In the genomic region with DNA sequence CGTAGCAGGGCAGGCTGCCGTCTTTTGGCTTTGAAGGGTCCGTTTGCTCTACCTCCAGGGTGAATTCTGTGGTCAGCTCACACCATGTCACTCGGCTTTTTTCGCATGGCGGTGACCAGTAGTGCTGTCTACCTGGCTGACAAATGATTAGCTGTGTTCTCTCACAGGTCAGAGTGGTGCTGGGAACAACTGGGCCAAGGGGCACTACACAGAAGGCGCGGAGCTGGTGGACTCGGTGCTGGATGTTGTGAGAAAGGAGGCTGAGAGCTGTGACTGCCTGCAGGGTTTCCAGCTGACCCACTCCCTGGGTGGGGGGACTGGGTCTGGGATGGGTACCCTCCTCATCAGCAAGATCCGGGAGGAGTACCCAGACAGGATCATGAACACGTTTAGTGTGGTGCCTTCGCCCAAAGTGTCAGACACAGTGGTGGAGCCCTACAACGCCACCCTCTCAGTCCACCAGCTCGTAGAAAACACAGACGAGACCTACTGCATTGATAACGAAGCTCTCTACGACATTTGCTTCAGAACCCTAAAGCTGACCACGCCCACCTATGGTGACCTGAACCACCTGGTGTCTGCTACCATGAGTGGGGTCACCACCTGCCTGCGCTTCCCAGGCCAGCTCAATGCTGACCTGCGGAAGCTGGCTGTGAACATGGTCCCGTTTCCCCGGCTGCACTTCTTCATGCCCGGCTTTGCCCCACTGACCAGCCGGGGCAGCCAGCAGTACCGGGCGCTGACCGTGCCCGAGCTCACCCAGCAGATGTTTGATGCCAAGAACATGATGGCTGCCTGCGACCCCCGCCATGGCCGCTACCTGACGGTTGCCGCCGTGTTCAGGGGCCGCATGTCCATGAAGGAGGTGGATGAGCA, we compare ENCODE assay signal across 7 cellular contexts. TPM values are rescaled to one million over a fixed set of nuclear protein-coding genes. Genes with fewer than 3 reads are reported as not detected.
DNase-seq lines count a peak whose midpoint lies in the region; ATAC-seq and TF ChIP-seq lines count a peak whose summit lies in the region.

No MANE protein-coding gene starts in this region.

- H3K4me1 ChIP-seq in HUES6 (ENCODE audit: control insufficient read depth, insufficient read depth, low read length) (peaks cover 40% of the 10 kb centered on the region), iPS-20b (ENCODE audit: insufficient read depth, low read length) (peaks cover 5% of the 10 kb centered on the region), stomach smooth muscle (ENCODE audit: control insufficient read depth, insufficient read depth, low read length) (peaks cover 37% of the 10 kb centered on the region)

- CTCF ChIA-PET in GM10248 (lab: Yijun Ruan, JAX) = interaction anchor here (0.8 to 2.5 kb wide), 6 partner anchors 11 to 127 kb away, joined by 3 to 10 read pairs (median 3); partner anchors contain the start of genes NELFB and RNF224

- peaks cover 21% of the 10 kb centered on the region for H3K36me3 ChIP-seq in HUES6 (ENCODE audit: control insufficient read depth, insufficient read depth, low read length)
- H3K36me3 ChIP-seq in iPS-20b (ENCODE audit: insufficient read depth, low read depth, low read length) = peaks cover 21% of the 10 kb centered on the region
- peaks cover 10 to 16% of the 10 kb centered on the region in 2 donors for H3K36me3 ChIP-seq in stomach smooth muscle (ENCODE audit: control insufficient read depth in 2 of 2, insufficient read depth in 2 of 2, low read length in 2 of 2)

- DNase-seq in activated naive CD4-positive, alpha-beta T cell treated with anti-CD3 and anti-CD28 coated beads, Interleukin-2, amount 50 U/mL, for 72 hours (ENCODE audit: low spot score in 2 of 2) = no peak
- DNase-seq in GM10248 (ENCODE audit: extremely low spot score) = no peak
- no peak for DNase-seq in NCI-H1105 treated with DMSO at 0.1 percent for 48 hours (lab: John Stamatoyannopoulos, UW)

- H3K27ac Mint-ChIP-seq in activated naive CD4-positive, alpha-beta T cell treated with anti-CD3 and anti-CD28 coated beads, Interleukin-2, amount 50 U/mL, for 72 hours = peak overlapping the region; percentile 82 to 97

- no peak for TF ChIP-seq CTCF in GM10248 (IDR thresholded peaks at IDR 0.05; ENCODE audit: control extremely low read depth, extremely low read depth, low read depth, missing control alignments)

- ATAC-seq in activated naive CD4-positive, alpha-beta T cell treated with anti-CD3 and anti-CD28 coated beads, Interleukin-2, amount 50 U/mL, for 72 hours = no peak
- no peak for ATAC-seq in HG02763 (IDR thresholded peaks at IDR 0.05; ENCODE audit: unreplicated experiment)

- H3K4me3 ChIP-seq in HUES6 (ENCODE audit: low read depth, low read length) (peak overlapping the region; percentile 72), iPS-20b (ENCODE audit: low read length) (peak overlapping the region; percentile 79), stomach smooth muscle (ENCODE audit: low read length in 2 of 2) (peak overlapping the region; percentile 79 to 84)

- H3K27me3 ChIP-seq in HUES6 (ENCODE audit: control insufficient read depth, insufficient read depth, low read length) = no peaks in the 10 kb centered on the region
- H3K27me3 ChIP-seq in iPS-20b (ENCODE audit: insufficient read depth, low read length) = no peaks in the 10 kb centered on the region
- H3K27me3 ChIP-seq in stomach smooth muscle (ENCODE audit: control insufficient read depth in 1 of 2, insufficient read depth in 2 of 2, low read length in 2 of 2) = no peaks in the 10 kb centered on the region

- no peaks in the 10 kb centered on the region for H3K9me3 ChIP-seq in HUES6 (ENCODE audit: control insufficient read depth, insufficient read depth, low read depth, low read length)
- H3K9me3 ChIP-seq in iPS-20b (ENCODE audit: insufficient read depth, low read depth, low read length) = no peaks in the 10 kb centered on the region
- H3K9me3 ChIP-seq in stomach smooth muscle (ENCODE audit: control insufficient read depth in 2 of 2, low read length in 2 of 2) = no peaks in the 10 kb centered on the region

- no peaks in the 10 kb centered on the region for H3K9me3 Mint-ChIP-seq in activated naive CD4-positive, alpha-beta T cell treated with anti-CD3 and anti-CD28 coated beads, Interleukin-2, amount 50 U/mL, for 72 hours

- peaks cover 15 to 18% of the 10 kb centered on the region in 2 donors for H3K36me3 Mint-ChIP-seq in activated naive CD4-positive, alpha-beta T cell treated with anti-CD3 and anti-CD28 coated beads, Interleukin-2, amount 50 U/mL, for 72 hours

- POLR2A ChIA-PET in GM10248 (lab: Yijun Ruan, JAX) = interaction anchor here (0.5 to 6.8 kb wide), 19 partner anchors 11 to 437 kb away, joined by 3 to 124 read pairs (median 4); partner anchors contain the start of genes MAN1B1, NDOR1, NELFB and NRARP

- H3K9ac ChIP-seq in HUES6 (ENCODE audit: low read length) = peak overlapping the region; percentile 74
- peak overlapping the region; percentile 71; the same call in 1 of the 2 replicates for H3K9ac ChIP-seq in iPS-20b (ENCODE audit: low read depth, low read length)
- H3K9ac ChIP-seq in stomach smooth muscle (ENCODE audit: low read length in 2 of 2) = peak overlapping the region; percentile 68 to 75

- H3K27ac ChIP-seq in HUES6 (ENCODE audit: low read depth, low read length) = no peak overlapping the region
- H3K27ac ChIP-seq in iPS-20b (ENCODE audit: low read length) = no peak overlapping the region
- H3K27ac ChIP-seq in stomach smooth muscle (ENCODE audit: low read length) = peak overlapping the region; percentile 75

RNA-seq across cellular contexts. Expression of gene TUBB4B, which starts 1.5 kb away (rescaled TPM):
- total RNA-seq in activated naive CD4-positive, alpha-beta T cell treated with anti-CD3 and anti-CD28 coated beads, Interleukin-2, amount 50 U/mL, for 72 hours = 100 to 1,000 TPM; 277 to 307 TPM

RNA-seq across cellular contexts. Expression of gene STPG3, which starts 8.5 kb away (rescaled TPM):
- total RNA-seq in activated naive CD4-positive, alpha-beta T cell treated with anti-CD3 and anti-CD28 coated beads, Interleukin-2, amount 50 U/mL, for 72 hours = not detected

RNA-seq across cellular contexts. Expression of gene SLC34A3, which starts 11.9 kb away (rescaled TPM):
- under 1 TPM in 1 of 2 donors, not detected in 1; 0.12 TPM for total RNA-seq in activated naive CD4-positive, alpha-beta T cell treated with anti-CD3 and anti-CD28 coated beads, Interleukin-2, amount 50 U/mL, for 72 hours

RNA-seq across cellular contexts. Expression of gene NELFB, which starts 12.6 kb away (rescaled TPM):
- 10 to 100 TPM; 57.6 to 58.4 TPM for total RNA-seq in activated naive CD4-positive, alpha-beta T cell treated with anti-CD3 and anti-CD28 coated beads, Interleukin-2, amount 50 U/mL, for 72 hours

RNA-seq across cellular contexts. Expression of gene RNF224, which starts 15.3 kb away (rescaled TPM):
- total RNA-seq in activated naive CD4-positive, alpha-beta T cell treated with anti-CD3 and anti-CD28 coated beads, Interleukin-2, amount 50 U/mL, for 72 hours = not detected
